ENCODE assay signal across 19 cellular contexts in the genomic region with DNA sequence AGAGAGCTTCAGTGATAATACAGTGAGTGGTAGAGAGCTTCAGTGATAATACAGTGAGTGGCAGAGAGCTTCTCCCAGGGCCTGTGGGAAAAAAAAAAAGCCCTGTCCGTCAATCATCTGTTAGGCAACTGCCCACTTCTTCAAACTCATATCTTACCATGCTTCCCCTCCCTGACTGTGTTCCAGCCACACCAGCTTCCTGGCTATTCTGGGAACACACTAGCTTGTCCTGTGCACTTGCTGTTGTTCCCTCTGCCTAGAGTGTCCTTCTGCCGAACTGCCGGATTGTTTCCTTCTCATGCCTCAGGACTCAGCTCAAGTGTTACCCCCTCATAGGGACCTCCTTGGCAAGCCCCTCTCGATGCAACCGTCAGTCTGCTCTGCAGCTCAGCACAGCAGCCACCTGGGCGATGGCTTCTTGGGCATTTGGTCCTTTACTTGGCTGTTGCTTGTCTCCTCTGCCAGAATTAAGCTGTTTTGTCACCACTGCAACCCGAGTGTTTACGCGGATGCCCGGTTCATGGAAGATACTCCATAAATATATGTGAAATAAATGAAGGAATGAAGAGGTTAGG.
DNase-seq lines count a peak whose midpoint lies in the region; TF ChIP-seq lines count a peak whose summit lies in the region.
"Had no signal": no experiment of that assay in that cellular context is flagged by ENCODE, and none has a peak within 500 bp of the region (broad histone marks: within the 10 kb centered on the region; RNA-seq: fewer than 3 reads in every experiment).

No MANE protein-coding gene starts in this region.

- H3K4me1 ChIP-seq in suprapubic skin = no peaks in the 10 kb centered on the region
- H3K4me1 ChIP-seq: lower lobe of right lung had no signal

- H3K27ac ChIP-seq in WERI-Rb-1 = peak overlapping the region; percentile 93
- no peak overlapping the region for H3K27ac ChIP-seq in suprapubic skin
- H3K27ac ChIP-seq: epithelial cell of prostate, lower lobe of right lung, thoracic aorta had no signal

- no peak for TF ChIP-seq POLR2A in NB4 (IDR thresholded peaks at IDR 0.05; ENCODE audit: extremely low read depth, insufficient read length)
- TF ChIP-seq POLR2A in suprapubic skin (IDR thresholded peaks at IDR 0.05) = no peak

- no peak overlapping the region for H3K4me3 ChIP-seq in NB4 (ENCODE audit: low read depth, low read length)
- H3K4me3 ChIP-seq in WERI-Rb-1 (ENCODE audit: low read depth, low read length) = peak overlapping the region; percentile 16
- no peak overlapping the region for H3K4me3 ChIP-seq in suprapubic skin
- H3K4me3 ChIP-seq: lower lobe of right lung, smooth muscle cell, thoracic aorta had no signal

- H3K27me3 ChIP-seq in WERI-Rb-1 (ENCODE audit: insufficient read depth, low read depth, severe bottlenecking) (no peaks in the 10 kb centered on the region), suprapubic skin (peaks cover 10% of the 10 kb centered on the region)

- DNase-seq in NCI-H82 (lab: John Stamatoyannopoulos, UW) (peak; percentile 79), NCI-H82 treated with DMSO at 0.1 percent for 48 hours (lab: John Stamatoyannopoulos, UW; ENCODE audit: unreplicated experiment) (no peak), NB4 (ENCODE audit: low read depth) (peak; percentile 21), WERI-Rb-1 (no peak), suprapubic skin (ENCODE audit: low spot score in 2 of 2) (peak; percentile 50 to 53), NCI-H1436 (lab: John Stamatoyannopoulos, UW) (no peak), globus pallidus (ENCODE audit: low spot score) (no peak)
- DNase-seq in stimulated activated naive CD4-positive, alpha-beta T cell treated with Interleukin-2 at 50 U/mL for 16 hours (lab: John Stamatoyannopoulos, UW) = no peak
- DNase-seq: activated naive CD8-positive, alpha-beta T cell treated with anti-CD3 and anti-CD28 coated beads for 36 hours; cerebellar nuclear complex; HFFc6; Kasumi-1; lower lobe of right lung; NCI-H2081; NCI-H510A treated with DMSO at 0.1 percent for 48 hours; nucleus accumbens had no signal

- H3K36me3 ChIP-seq in WERI-Rb-1 = no peaks in the 10 kb centered on the region
- no peaks in the 10 kb centered on the region for H3K36me3 ChIP-seq in suprapubic skin
- H3K36me3 ChIP-seq: lower lobe of right lung, thoracic aorta had no signal

- TF ChIP-seq CTCF in NB4 (IDR thresholded peaks at IDR 0.05; ENCODE audit: low read depth, low read length) (no peak), WERI-Rb-1 (IDR thresholded peaks at IDR 0.05; ENCODE audit: low read depth, low read length) (no peak), suprapubic skin (IDR thresholded peaks at IDR 0.05) (no peak)

- no peaks in the 10 kb centered on the region for H3K9me3 ChIP-seq in WERI-Rb-1 (ENCODE audit: severe bottlenecking)
- no peaks in the 10 kb centered on the region for H3K9me3 ChIP-seq in suprapubic skin
- H3K9me3 ChIP-seq: lower lobe of right lung, thoracic aorta had no signal

- whole genome bisulfite sequencing in suprapubic skin = 85% methylated on average over 10 of the region's 10 CpGs

- no peak for TF ChIP-seq EP300 in suprapubic skin (IDR thresholded peaks at IDR 0.05)

Comparison
In these comparisons a context has a peak if more than half of its experiments do, and no peak if none do; other contexts are left out.
1. DNase-seq: peak in NCI-H82 (single experiment), NB4 (single experiment) and suprapubic skin (2 of 2); none in NCI-H82 treated with DMSO at 0.1 percent for 48 hours (single experiment), WERI-Rb-1 (single experiment), NCI-H1436 (single experiment), globus pallidus (single experiment) and stimulated activated naive CD4-positive, alpha-beta T cell treated with Interleukin-2 at 50 U/mL for 16 hours (single experiment).